Comparison of ENCODE assay signal across 8 cellular contexts in the genomic region with DNA sequence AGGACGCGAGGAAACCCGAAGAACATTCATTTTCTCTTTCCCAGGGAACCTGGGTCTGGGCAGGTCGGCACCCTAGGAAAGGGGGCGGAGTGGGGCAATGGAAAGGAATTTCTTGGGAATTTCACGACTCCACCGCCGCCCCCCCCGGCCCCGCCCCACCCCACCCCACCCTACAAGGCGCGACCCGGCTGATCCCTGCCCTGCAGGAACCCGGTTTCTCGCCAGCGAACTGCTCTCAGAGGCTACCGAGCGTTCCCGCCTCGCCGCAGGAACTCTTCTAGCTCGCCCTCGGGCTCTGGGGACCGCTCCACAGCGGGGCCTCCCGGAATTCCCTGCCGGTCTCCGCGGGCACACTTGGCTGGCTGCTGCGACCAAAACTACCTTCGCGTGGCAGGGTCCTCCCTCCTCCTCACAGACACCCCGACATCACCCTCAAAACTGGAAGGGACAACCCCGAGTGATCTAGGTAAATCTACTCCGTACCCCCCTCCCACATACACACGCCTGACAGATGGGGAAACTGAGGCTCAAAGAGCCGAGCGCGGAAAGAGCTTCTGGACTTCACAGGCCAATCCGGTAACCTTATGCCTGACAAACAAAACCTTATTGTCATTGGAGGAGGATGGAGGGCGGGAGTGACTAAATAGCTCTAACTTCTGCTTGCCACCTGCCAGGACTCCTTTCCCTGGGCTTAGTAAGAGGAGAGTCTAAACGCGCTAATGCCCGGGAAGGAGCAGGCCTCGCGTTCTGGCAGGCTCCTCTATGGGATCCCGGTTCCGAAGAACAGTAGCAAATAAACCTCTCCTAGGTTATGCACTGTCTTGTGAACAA. TPM values are rescaled to one million over a fixed set of nuclear protein-coding genes. Genes with fewer than 3 reads are reported as not detected.
A peak's percentile ranks its signal among the peaks of the same experiment; 100 is the strongest.
DNase-seq lines count a peak whose midpoint lies in the region; ATAC-seq and TF ChIP-seq lines count a peak whose summit lies in the region.

No MANE protein-coding gene starts in this region.

- WGBS in body of pancreas, 2 donors: 9 to 16% methylated on average over 14 to 44 of the region's 48 CpGs
- 15 to 18% (median 15%) methylated on average over 34 to 48 of the region's 48 CpGs for WGBS in spleen, 5 donors

- H3K36me3 ChIP-seq in body of pancreas (replicated peaks in 1 of 2; ENCODE audit: insufficient read depth in 1 of 2, low read depth in 2 of 2) (no peaks in the 10 kb centered on the region), spleen (peaks cover 0 to 3% (median 0%) of the 10 kb centered on the region in 6 donors)

- H3K9me3 ChIP-seq in body of pancreas (no peaks in the 10 kb centered on the region), spleen (no peaks in the 10 kb centered on the region)

- TF ChIP-seq POLR2A in body of pancreas (IDR thresholded peaks at IDR 0.05) (no peak), spleen (IDR thresholded peaks at IDR 0.05) (no peak)

- peak overlapping the region; percentile 91 to 97 (median 93) for H3K27ac ChIP-seq in body of pancreas
- peak overlapping the region in 7 of 8 donors; percentile 85 to 97 (median 93) for H3K27ac ChIP-seq in spleen

- H3K27me3 ChIP-seq in body of pancreas: no peaks in the 10 kb centered on the region
- peaks cover 0 to 55% (median 27%) of the 10 kb centered on the region in 7 donors for H3K27me3 ChIP-seq in spleen (replicated peaks in 1 of 7)

- H3K4me3 ChIP-seq in body of pancreas: peak overlapping the region; percentile 40 to 92
- H3K4me3 ChIP-seq in spleen: peak overlapping the region; percentile 69 to 84 (median 75)

- intact Hi-C loops in body of pancreas (cut with DNase I): loop anchor here (5.0 kb wide), 1 partner anchor 73 kb away; no protein-coding TSS in a partner anchor
- intact Hi-C loops in spleen (cut with DNase I; ENCODE audit: low total_unique reads): no loop called here

- H3K4me1 ChIP-seq in body of pancreas: peaks cover 50% of the 10 kb centered on the region
- H3K4me1 ChIP-seq in spleen: peaks cover 14 to 65% (median 50%) of the 10 kb centered on the region in 6 donors

- TF ChIP-seq CTCF in body of pancreas (IDR thresholded peaks at IDR 0.05): no peak
- no peak for TF ChIP-seq CTCF in spleen (IDR thresholded peaks at IDR 0.05 in 8 of 11, conservative IDR thresholded peaks at IDR 0.05 in 3 of 11)

- peak; percentile 17 for DNase-seq in SIG-M5 treated with dmso at 0.1 percent for 504 hours (lab: John Stamatoyannopoulos, UW; ENCODE audit: unreplicated experiment)
- DNase-seq in SIG-M5 (lab: John Stamatoyannopoulos, UW): no peak
- DNase-seq in NCI-H226: peak; percentile 66
- peak; percentile 50 to 64 (median 56) for DNase-seq in body of pancreas
- DNase-seq in islet precursor cell: peak; percentile 90
- peak; percentile 83 for DNase-seq in spleen
- DNase-seq in hippocampal formation (lab: John Stamatoyannopoulos, UW): no peak

- ATAC-seq in body of pancreas (peak; percentile 8), GM19023 (IDR thresholded peaks at IDR 0.05; ENCODE audit: unreplicated experiment) (no peak)

RNA-seq across cellular contexts. Expression of a gene that starts 0.8 kb away (rescaled TPM):
- total RNA-seq in body of pancreas: 10 to 100 TPM; 84.8 to 93.6 TPM
- total RNA-seq in spleen: 100 to 1,000 TPM in 5 of 7 donors, 10 to 100 TPM in 2; 87.3 to 315 (median 121) TPM
- 10 to 100 TPM; 15.4 to 33.0 (median 26.0) TPM for polyA plus RNA-seq in spleen

Comparison
In these comparisons a context has a peak if more than half of its experiments do, and no peak if none do; other contexts are left out.
1. DNase-seq: peak in SIG-M5 treated with dmso at 0.1 percent for 504 hours (single experiment), NCI-H226 (single experiment), body of pancreas (4 of 4), islet precursor cell (single experiment) and spleen (single experiment); none in SIG-M5 (single experiment) and hippocampal formation (0 of 2).